ENCODE assay signal across 20 cellular contexts in genomic region chr14:103735815-103736545, GRCh38. TPM values are rescaled to one million over a fixed set of nuclear protein-coding genes. Genes with fewer than 3 reads are reported as not detected.
DNase-seq lines count a peak whose midpoint lies in the region; TF ChIP-seq lines count a peak whose summit lies in the region.
"Had no signal": no experiment of that assay in that cellular context is flagged by ENCODE, and none has a peak within 500 bp of the region (broad histone marks: within the 10 kb centered on the region; RNA-seq: fewer than 3 reads in every experiment).

No MANE protein-coding gene starts in this region.

- TF ChIP-seq EP300 in transverse colon (IDR thresholded peaks at IDR 0.05; ENCODE audit: low read depth), result no peak

- H3K27ac ChIP-seq in coronary artery (peak overlapping the region; percentile 67 to 85), transverse colon (peak overlapping the region in 3 of 4 donors; percentile 37 to 55 (median 53))
- H3K27ac ChIP-seq: BLaER1 treated with 17β-estradiol and CSF1 and Interleukin-3, amounts not matched to agents 10 nM and 100 nM; parathyroid adenoma had no signal

- no peak for TF ChIP-seq POLR2A in transverse colon (IDR thresholded peaks at IDR 0.05)
- no peak for TF ChIP-seq POLR2A in erythroblast (IDR thresholded peaks at IDR 0.05; ENCODE audit: low read length)

- H3K36me3 ChIP-seq in transverse colon, result peaks cover 0 to 34% (median 0%) of the 10 kb centered on the region in 4 donors

- no peak overlapping the region for H3K4me3 Mint-ChIP-seq in nephron progenitor cell

- peaks cover 14% of the 10 kb centered on the region for H3K4me1 Mint-ChIP-seq in nephron progenitor cell

- no peaks in the 10 kb centered on the region for H3K9me3 Mint-ChIP-seq in nephron progenitor cell

- no peak overlapping the region for H3K4me3 ChIP-seq in coronary artery
- H3K4me3 ChIP-seq in transverse colon, result no peak overlapping the region
- H3K4me3 ChIP-seq: BLaER1 treated with 17β-estradiol and CSF1 and Interleukin-3, amounts not matched to agents 10 nM and 100 nM; heart left ventricle had no signal

- TF ChIP-seq CTCF in coronary artery (IDR thresholded peaks at IDR 0.05) (no peak), nephron progenitor cell (IDR thresholded peaks at IDR 0.05) (no peak), transverse colon (IDR thresholded peaks at IDR 0.05) (no peak)

- H3K4me1 ChIP-seq in transverse colon, result peaks cover 0 to 12% (median 4%) of the 10 kb centered on the region in 4 donors
- H3K4me1 ChIP-seq: parathyroid adenoma had no signal

- peaks cover 39% of the 10 kb centered on the region for H3K36me3 Mint-ChIP-seq in nephron progenitor cell (ENCODE audit: low read depth)

- H3K9me3 ChIP-seq in transverse colon, result no peaks in the 10 kb centered on the region
- H3K9me3 ChIP-seq: BLaER1 treated with 17β-estradiol and CSF1 and Interleukin-3, amounts not matched to agents 10 nM and 100 nM; heart left ventricle had no signal

- H3K27me3 Mint-ChIP-seq in nephron progenitor cell (ENCODE audit: low read depth, poor library complexity), result peaks cover 3% of the 10 kb centered on the region

- DNase-seq in NCI-H82 (lab: John Stamatoyannopoulos, UW) (peak; percentile 12), NCI-H82 treated with DMSO at 0.1 percent for 48 hours (lab: John Stamatoyannopoulos, UW; ENCODE audit: unreplicated experiment) (no peak), coronary artery (ENCODE audit: low spot score) (no peak), nephron progenitor cell (no peak), transverse colon (no peak), middle frontal gyrus (ENCODE audit: extremely low spot score, low spot score) (no peak), erythroblast (lab: John Stamatoyannopoulos, UW) (no peak), NCI-H2029 treated with DMSO at 0.1 percent for 48 hours (lab: John Stamatoyannopoulos, UW) (no peak)
- DNase-seq: 8988T; activated CD4-positive, alpha-beta T cell treated with anti-CD3 and anti-CD28 coated beads for 48 hours; DMS153; Karpas-422; kidney glomerular epithelial cell; NCI-H1417; NCI-H2227 treated with DMSO at 0.1 percent for 48 hours; stimulated activated CD4-positive, alpha-beta T cell treated with anti-CD3 and anti-CD28 coated beads, Interleukin-12 subunit alpha, Interleukin-12 subunit beta, amount 100 ng/mL, for 4 hours; T-helper 9 cell had no signal

- no peaks in the 10 kb centered on the region for H3K27me3 ChIP-seq in transverse colon
- H3K27me3 ChIP-seq: BLaER1 treated with 17β-estradiol and CSF1 and Interleukin-3, amounts not matched to agents 10 nM and 100 nM; heart left ventricle had no signal

- in situ Hi-C loops in transverse colon (cut with MboI; ENCODE audit: low pct_ligation_motif_present in 1 of 4, low pct_unique_long_range_greater_than_20kb in 1 of 4, low sequenced_read_pairs in 3 of 4), result no loop called here

- 89% methylated on average over 18 of the region's 22 CpGs; no CpG with 5 or more reads in 1 of the 2 donors for WGBS in transverse colon (ENCODE audit: low coverage in 1 of 2), 2 donors

- peak overlapping the region; percentile 77 for H3K27ac Mint-ChIP-seq in nephron progenitor cell

- intact Hi-C loops in transverse colon (cut with DNase I; ENCODE audit: low total_unique reads), result no loop called here

RNA-seq across cellular contexts. Expression of gene ZFYVE21, which starts 20.4 kb away (rescaled TPM):
- 100 to 1,000 TPM in 2 of 4 donors, 10 to 100 TPM in 2; 90.2 to 214 (median 137) TPM for total RNA-seq in transverse colon

RNA-seq across cellular contexts. Expression of gene XRCC3, which starts 20.7 kb away (rescaled TPM):
- total RNA-seq in transverse colon, result 10 to 100 TPM in 2 of 4 donors, 1 to 10 TPM in 2; 7.8 to 47.6 (median 23.8) TPM
